In genomic region chr9:113307401-113307975, GRCh38 we compare ENCODE assay signal across 21 cellular contexts. TPM values are rescaled to one million over a fixed set of nuclear protein-coding genes. Genes with fewer than 3 reads are reported as not detected.
"Had no signal": no experiment of that assay in that cellular context is flagged by ENCODE, and none has a peak within 500 bp of the region (broad histone marks: within the 10 kb centered on the region; RNA-seq: fewer than 3 reads in every experiment).

No MANE protein-coding gene starts in this region.

- H3K27me3 ChIP-seq: dorsolateral prefrontal cortex, heart right ventricle, suprapubic skin, upper lobe of right lung, vagina had no signal

- H3K9me3 ChIP-seq: heart right ventricle, suprapubic skin, tibial artery, upper lobe of right lung, vagina had no signal

- H3K9me3 Mint-ChIP-seq: naive B cell had no signal

- H3K4me3 Mint-ChIP-seq: naive B cell had no signal

- H3K36me3 ChIP-seq: heart right ventricle, suprapubic skin, tibial artery, upper lobe of right lung, vagina had no signal

- H3K27ac Mint-ChIP-seq: naive B cell had no signal

- ATAC-seq: heart right ventricle, left colon, right cardiac atrium, upper lobe of right lung had no signal

- H3K27ac ChIP-seq: dorsolateral prefrontal cortex, heart right ventricle, suprapubic skin, tibial artery, upper lobe of right lung, vagina had no signal

- H3K4me1 ChIP-seq: suprapubic skin, tibial artery, upper lobe of right lung, vagina had no signal

- DNase-seq: cortex of kidney; dorsolateral prefrontal cortex; effector CD8-positive, alpha-beta T cell; foreskin melanocyte; heart right ventricle; hypothalamus; left colon; mesendoderm; naive B cell; right cardiac atrium; small intestine; stimulated activated CD4-positive, alpha-beta T cell treated with anti-CD3 and anti-CD28 coated beads, Interleukin-2, amount 100 ng/mL, for 48 hours; stimulated activated naive CD4-positive, alpha-beta T cell treated with Interleukin-2 at 50 U/mL for 16 hours; tibial artery; upper lobe of right lung had no signal

- H3K4me1 Mint-ChIP-seq: naive B cell had no signal

- H3K4me3 ChIP-seq: dorsolateral prefrontal cortex, heart right ventricle, suprapubic skin, tibial artery, upper lobe of right lung, vagina had no signal

- H3K36me3 Mint-ChIP-seq: naive B cell had no signal

RNA-seq across cellular contexts. Expression of gene RNF183, which starts 4.3 kb away (rescaled TPM):
- total RNA-seq: liver, lung microvascular endothelial cell, osteocyte, posterior vena cava, right cardiac atrium, upper lobe of right lung, vagina had no signal

RNA-seq across cellular contexts. Expression of gene BSPRY, which starts 41.9 kb away (rescaled TPM):
- total RNA-seq: lung microvascular endothelial cell, osteocyte had no signal
